9 cellular contexts compared by ENCODE assay signal in the genomic region with DNA sequence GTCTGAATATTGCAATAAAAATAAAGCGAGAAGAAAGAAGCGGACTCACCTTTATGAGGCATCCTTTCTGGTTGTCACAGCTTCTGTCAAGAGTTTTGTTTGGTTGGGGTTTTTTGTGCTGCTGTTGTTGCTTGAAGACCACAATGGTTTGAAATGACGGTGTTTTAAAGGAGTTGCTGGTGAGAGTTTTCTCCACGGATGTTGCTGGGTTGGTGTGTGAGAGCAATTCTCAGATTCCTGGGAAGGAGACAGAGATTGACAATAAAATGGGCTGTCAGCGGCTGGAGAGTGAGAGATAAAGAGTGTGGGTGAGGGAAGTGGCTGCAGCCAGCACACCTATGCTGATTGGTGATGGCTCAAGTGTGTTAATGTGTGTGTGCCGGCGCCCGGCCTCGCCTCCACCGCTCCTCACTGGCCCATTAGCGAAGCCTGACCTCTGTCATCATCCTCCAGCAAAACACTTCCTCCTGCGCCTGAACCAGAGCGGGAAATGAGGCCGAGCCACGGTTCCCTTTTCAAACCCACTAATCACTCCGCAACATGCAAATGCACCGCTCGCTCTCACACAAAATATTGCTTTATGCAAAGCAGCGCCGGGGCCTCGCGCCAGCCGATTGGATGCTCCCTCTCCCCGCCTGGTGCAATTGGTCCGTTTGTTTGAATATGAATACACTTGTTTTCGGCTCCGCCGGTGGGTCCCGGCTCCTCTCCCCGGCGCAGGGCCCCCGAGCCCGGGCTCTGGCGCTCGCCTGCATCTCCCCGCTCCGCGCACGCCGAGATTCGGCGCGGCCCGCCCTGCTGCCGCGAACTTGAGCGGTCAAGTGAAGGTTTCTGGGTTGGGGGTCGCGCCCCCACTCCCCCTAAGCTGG. TPM values are rescaled to one million over a fixed set of nuclear protein-coding genes. Genes with fewer than 3 reads are reported as not detected.
DNase-seq lines count a peak whose midpoint lies in the region; ATAC-seq and TF ChIP-seq lines count a peak whose summit lies in the region.
"Had no signal": no experiment of that assay in that cellular context is flagged by ENCODE, and none has a peak within 500 bp of the region (broad histone marks: within the 10 kb centered on the region; RNA-seq: fewer than 3 reads in every experiment).

A gene (minus strand): TSS at position 544 of the 869 bp plus-strand sequence. CDS start 4,911 bp downstream, outside the sequence.

- peak within 1 kb of the TSS; percentile 88 for H3K4me3 Mint-ChIP-seq in Caco-2 (ENCODE audit: unreplicated experiment)
- peak within 1 kb of the TSS; percentile 78 for H3K4me3 Mint-ChIP-seq in activated naive CD8-positive, alpha-beta T cell treated with anti-CD3 and anti-CD28 coated beads, Interleukin-2, amount 50 U/mL, for 24 hours

- peaks cover 26% of the 10 kb centered on the region for H3K27me3 ChIP-seq in Caco-2 (replicated peaks; ENCODE audit: control insufficient read depth, insufficient read depth, low read length)

- peaks cover 48% of the 10 kb centered on the region for H3K27me3 Mint-ChIP-seq in Caco-2 (ENCODE audit: insufficient read depth, unreplicated experiment)
- peaks cover 80% of the 10 kb centered on the region for H3K27me3 Mint-ChIP-seq in activated naive CD8-positive, alpha-beta T cell treated with anti-CD3 and anti-CD28 coated beads, Interleukin-2, amount 50 U/mL, for 24 hours

- peaks cover 27% of the 10 kb centered on the region for H3K4me1 ChIP-seq in Caco-2

- POLR2A ChIA-PET in Caco-2 (lab: Charles Lee): no interaction called here

- ATAC-seq in GM19397 (IDR thresholded peaks at IDR 0.05; ENCODE audit: unreplicated experiment): peak; percentile 67
- peak; percentile 43 for ATAC-seq in HG03442 (IDR thresholded peaks at IDR 0.05; ENCODE audit: unreplicated experiment)
- peak; percentile 33 for ATAC-seq in activated naive CD8-positive, alpha-beta T cell treated with anti-CD3 and anti-CD28 coated beads, Interleukin-2, amount 50 U/mL, for 24 hours
- ATAC-seq in left ventricle myocardium superior: peak; percentile 33

- no peaks in the 10 kb centered on the region for H3K9me3 Mint-ChIP-seq in Caco-2 (ENCODE audit: unreplicated experiment)
- no peaks in the 10 kb centered on the region for H3K9me3 Mint-ChIP-seq in activated naive CD8-positive, alpha-beta T cell treated with anti-CD3 and anti-CD28 coated beads, Interleukin-2, amount 50 U/mL, for 24 hours

- peaks cover 16% of the 10 kb centered on the region for H3K36me3 Mint-ChIP-seq in Caco-2 (ENCODE audit: insufficient read depth, unreplicated experiment)
- H3K36me3 Mint-ChIP-seq in activated naive CD8-positive, alpha-beta T cell treated with anti-CD3 and anti-CD28 coated beads, Interleukin-2, amount 50 U/mL, for 24 hours (ENCODE audit: low read depth): peaks cover 4% of the 10 kb centered on the region

- H3K9me3 ChIP-seq in Caco-2: no peaks in the 10 kb centered on the region

- BruUV-seq in Caco-2 (replicated peaks; lab: Mats Ljungman, UMichigan): no TSS peak

- DNase-seq in Caco-2 (peak; percentile 61 to 73), NCI-H748 (lab: John Stamatoyannopoulos, UW; ENCODE audit: unreplicated experiment) (peak; percentile 99), left ventricle myocardium superior (no peak), pons (ENCODE audit: low spot score) (peak; percentile 81)
- DNase-seq in activated naive CD8-positive, alpha-beta T cell treated with anti-CD3 and anti-CD28 coated beads, Interleukin-2, amount 50 U/mL, for 24 hours: peak; percentile 49
- no peak for DNase-seq in NK-92 treated with Interleukin-12 subunit alpha and Interleukin-12 subunit beta, amount 100 ng/mL, for 24 hours (lab: John Stamatoyannopoulos, UW)

- H3K27ac Mint-ChIP-seq in Caco-2 (ENCODE audit: unreplicated experiment): no peak within 1 kb of the TSS
- peak within 1 kb of the TSS; percentile 52 for H3K27ac Mint-ChIP-seq in activated naive CD8-positive, alpha-beta T cell treated with anti-CD3 and anti-CD28 coated beads, Interleukin-2, amount 50 U/mL, for 24 hours

- no peaks in the 10 kb centered on the region; the same call in 1 of the 2 replicates for H3K36me3 ChIP-seq in Caco-2 (ENCODE audit: control insufficient read depth, insufficient read depth, low read length)

- peak within 1 kb of the TSS; percentile 28 for H3K4me3 ChIP-seq in Caco-2 (ENCODE audit: low read depth, low read length)

- intact Hi-C loops in Caco-2 (cut with micrococcal nuclease; ENCODE audit: unreplicated experiment): loop anchor here (10.0 kb wide), 2 partner anchors 306 to 774 kb away; a partner anchor contains a TSS
- intact Hi-C loops in left ventricle myocardium superior (cut with micrococcal nuclease): no loop called here

- CTCF ChIA-PET in Caco-2 (lab: Charles Lee): no interaction called here

- H3K4me1 Mint-ChIP-seq in Caco-2 (ENCODE audit: low read depth, unreplicated experiment): peaks cover 21% of the 10 kb centered on the region
- peaks cover 45% of the 10 kb centered on the region for H3K4me1 Mint-ChIP-seq in activated naive CD8-positive, alpha-beta T cell treated with anti-CD3 and anti-CD28 coated beads, Interleukin-2, amount 50 U/mL, for 24 hours

- no peak for TF ChIP-seq CTCF in Caco-2 (IDR thresholded peaks at IDR 0.05; ENCODE audit: insufficient read depth in 1 of 2, low read depth in 1 of 2, low read length in 1 of 2, severe bottlenecking in 1 of 2, unreplicated experiment in 1 of 2)

RNA-seq across cellular contexts. Expression of the gene that starts here (rescaled TPM):
- total RNA-seq in Caco-2 (2022) (0.43 and 0.74 TPM in 2 replicates), left ventricle myocardium superior (not detected)
- total RNA-seq: activated CD8-positive, alpha-beta memory T cell treated with anti-CD3 and anti-CD28 coated beads for 36 hours had no signal

Comparison
In these comparisons a context has a peak if more than half of its experiments do, and no peak if none do; other contexts are left out.
1. Peak in DNase-seq and H3K4me3 ChIP-seq in Caco-2; RNA of the gene not detected or under 1 TPM.
2. Peak in ATAC-seq in left ventricle myocardium superior; RNA of the gene not detected or under 1 TPM.
3. DNase-seq: peak in NCI-H748 (single experiment), activated naive CD8-positive, alpha-beta T cell treated with anti-CD3 and anti-CD28 coated beads, Interleukin-2, amount 50 U/mL, for 24 hours (single experiment) and pons (single experiment); none in left ventricle myocardium superior (single experiment) and NK-92 treated with Interleukin-12 subunit alpha and Interleukin-12 subunit beta, amount 100 ng/mL, for 24 hours (single experiment).
4. Peak in every context shown above with its lines, with median percentiles within 50 percentile points of each other: ATAC-seq.